ENCODE assay signal across 13 cellular contexts in the genomic region with DNA sequence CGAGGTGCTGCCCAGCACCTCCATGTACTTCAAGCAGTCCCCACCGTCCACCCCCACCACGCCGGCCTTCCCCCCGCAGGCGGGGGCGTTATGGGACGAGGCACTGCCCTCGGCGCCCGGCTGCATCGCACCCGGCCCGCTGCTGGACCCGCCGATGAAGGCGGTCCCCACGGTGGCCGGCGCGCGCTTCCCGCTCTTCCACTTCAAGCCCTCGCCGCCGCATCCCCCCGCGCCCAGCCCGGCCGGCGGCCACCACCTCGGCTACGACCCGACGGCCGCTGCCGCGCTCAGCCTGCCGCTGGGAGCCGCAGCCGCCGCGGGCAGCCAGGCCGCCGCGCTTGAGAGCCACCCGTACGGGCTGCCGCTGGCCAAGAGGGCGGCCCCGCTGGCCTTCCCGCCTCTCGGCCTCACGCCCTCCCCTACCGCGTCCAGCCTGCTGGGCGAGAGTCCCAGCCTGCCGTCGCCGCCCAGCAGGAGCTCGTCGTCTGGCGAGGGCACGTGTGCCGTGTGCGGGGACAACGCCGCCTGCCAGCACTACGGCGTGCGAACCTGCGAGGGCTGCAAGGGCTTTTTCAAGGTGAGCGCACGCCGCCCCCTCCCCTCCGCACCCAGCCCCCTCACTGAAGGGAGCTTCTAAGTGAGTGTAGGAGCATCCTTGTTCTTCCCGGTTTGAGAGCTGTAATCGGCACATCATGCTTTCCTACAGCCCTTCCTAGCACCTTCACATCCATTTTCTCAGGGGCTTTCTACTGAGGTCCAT. TPM values are rescaled to one million over a fixed set of nuclear protein-coding genes. Genes with fewer than 3 reads are reported as not detected.
DNase-seq lines count a peak whose midpoint lies in the region; ATAC-seq, FAIRE-seq and TF ChIP-seq lines count a peak whose summit lies in the region.
"Had no signal": no experiment of that assay in that cellular context is flagged by ENCODE, and none has a peak within 500 bp of the region (broad histone marks: within the 10 kb centered on the region; RNA-seq: fewer than 3 reads in every experiment).

No MANE protein-coding gene starts in this region.

- peak overlapping the region; percentile 55 for H3K4me3 ChIP-seq in GM23338
- no peak overlapping the region for H3K4me3 ChIP-seq in right cardiac atrium (ENCODE audit: low read length)
- H3K4me3 ChIP-seq in osteoblast (ENCODE audit: insufficient read depth, low read length), result peak overlapping the region; percentile 13
- no peak overlapping the region for H3K4me3 ChIP-seq in kidney (ENCODE audit: low read length in 2 of 2)
- no peak overlapping the region for H3K4me3 ChIP-seq in uterus
- H3K4me3 ChIP-seq: BLaER1 had no signal

- peak; percentile 18 for ATAC-seq in GM23338
- peak; percentile 44 to 50 for ATAC-seq in right cardiac atrium

- H3K9ac ChIP-seq in kidney (ENCODE audit: low read length in 2 of 2), result no peak overlapping the region
- H3K9ac ChIP-seq: BLaER1 had no signal

- no peak for TF ChIP-seq CTCF in GM23338 (conservative IDR thresholded peaks at IDR 0.05; ENCODE audit: low read depth in 2 of 2)
- no peak for TF ChIP-seq CTCF in osteoblast (IDR thresholded peaks at IDR 0.05; ENCODE audit: extremely low read depth, low read depth, low read length)
- no peak for TF ChIP-seq CTCF in kidney (IDR thresholded peaks at IDR 0.05; ENCODE audit: borderline replicate concordance, extremely low read depth, insufficient read depth)
- no peak for TF ChIP-seq CTCF in uterus (IDR thresholded peaks at IDR 0.05)

- peaks cover 5% of the 10 kb centered on the region; the same call in 1 of the 2 replicates for H3K36me3 ChIP-seq in GM23338 (ENCODE audit: insufficient read depth)
- no peaks in the 10 kb centered on the region for H3K36me3 ChIP-seq in osteoblast (ENCODE audit: insufficient read depth, low read length)
- H3K36me3 ChIP-seq in kidney (ENCODE audit: control insufficient read depth in 1 of 2, insufficient read depth in 2 of 2, low read length in 2 of 2), result no peaks in the 10 kb centered on the region
- H3K36me3 ChIP-seq in uterus, result no peaks in the 10 kb centered on the region
- H3K36me3 ChIP-seq: BLaER1 had no signal

- 41% methylated on average over 78 of the region's 78 CpGs for WGBS in right cardiac atrium

- H2AFZ ChIP-seq in GM23338 (peak overlapping the region; percentile 73; the same call in 1 of the 2 replicates), osteoblast (ENCODE audit: low read length) (no peak overlapping the region)

- H3F3A ChIP-seq in GM23338 (replicated peaks; ENCODE audit: low read depth), result peaks cover 7% of the 10 kb centered on the region; the same call in 1 of the 2 replicates

- H3K79me2 ChIP-seq in GM23338 (replicated peaks; ENCODE audit: insufficient read depth) (no peaks in the 10 kb centered on the region), osteoblast (ENCODE audit: insufficient read depth, low read length) (no peaks in the 10 kb centered on the region)

- H3K4me1 ChIP-seq in GM23338 (ENCODE audit: insufficient read depth), result peaks cover 36% of the 10 kb centered on the region
- no peaks in the 10 kb centered on the region for H3K4me1 ChIP-seq in right cardiac atrium (ENCODE audit: control insufficient read depth, insufficient read depth, low read length)
- H3K4me1 ChIP-seq in osteoblast (ENCODE audit: insufficient read depth, low read length), result peaks cover 6% of the 10 kb centered on the region
- H3K4me1 ChIP-seq in kidney (ENCODE audit: control insufficient read depth in 1 of 2, insufficient read depth in 1 of 2, low read depth in 1 of 2, low read length in 2 of 2), result peaks cover 4 to 9% of the 10 kb centered on the region in 2 donors
- H3K4me1 ChIP-seq in uterus, result peaks cover 0 to 12% of the 10 kb centered on the region in 2 donors

- H3K27ac Mint-ChIP-seq in GM23338, result no peak overlapping the region
- no peak overlapping the region for H3K27ac Mint-ChIP-seq in activated naive CD8-positive, alpha-beta T cell

- H3K27ac ChIP-seq in GM23338 (ENCODE audit: low read depth), result no peak overlapping the region
- H3K27ac ChIP-seq in right cardiac atrium (ENCODE audit: low read length), result no peak overlapping the region
- H3K27ac ChIP-seq in osteoblast (ENCODE audit: low read depth, low read length), result no peak overlapping the region
- no peak overlapping the region for H3K27ac ChIP-seq in kidney (ENCODE audit: low read depth in 2 of 2, low read length in 2 of 2)
- H3K27ac ChIP-seq in uterus, result no peak overlapping the region
- H3K27ac ChIP-seq: BLaER1 had no signal

- H3K4me1 Mint-ChIP-seq in GM23338, result peaks cover 23% of the 10 kb centered on the region
- H3K4me1 Mint-ChIP-seq in activated naive CD8-positive, alpha-beta T cell (ENCODE audit: low read depth), result peaks cover 48% of the 10 kb centered on the region

- DNase-seq in GM23338 (ENCODE audit: low spot score) (peak; percentile 74), right cardiac atrium (peak; percentile 42 to 67 (median 66)), osteoblast (ENCODE audit: insufficient read length, low spot score, missing footprints) (no peak), NCI-H1694 treated with DMSO at 0.1 percent for 48 hours (lab: John Stamatoyannopoulos, UW) (no peak), C1 segment of cervical spinal cord (lab: John Stamatoyannopoulos, UW) (no peak), kidney (no peak), uterus (no peak)
- DNase-seq: activated effector memory CD4-positive, alpha-beta T cell treated with Interleukin-2 at 50 U/mL for 16 hours; GDM1; NCI-H1105; NCI-H748 treated with DMSO at 0.1 percent for 48 hours had no signal

- H3K4me3 Mint-ChIP-seq in GM23338, result peak overlapping the region; percentile 72
- H3K4me3 Mint-ChIP-seq in activated naive CD8-positive, alpha-beta T cell, result peak overlapping the region; percentile 69

- H4K20me1 ChIP-seq in GM23338 (replicated peaks; ENCODE audit: insufficient read depth) (peaks cover 16% of the 10 kb centered on the region), osteoblast (ENCODE audit: insufficient read depth, low read length) (no peaks in the 10 kb centered on the region)

- H3K36me3 Mint-ChIP-seq in GM23338 (ENCODE audit: low read depth), result no peaks in the 10 kb centered on the region; the same call in 2 of the 3 replicates
- H3K36me3 Mint-ChIP-seq in activated naive CD8-positive, alpha-beta T cell, result peaks cover 37% of the 10 kb centered on the region

- H3K27me3 ChIP-seq in GM23338 (ENCODE audit: insufficient read depth) (peaks cover 83% of the 10 kb centered on the region), right cardiac atrium (ENCODE audit: control insufficient read depth, insufficient read depth) (no peaks in the 10 kb centered on the region), osteoblast (ENCODE audit: insufficient read depth, low read length) (peaks cover 20% of the 10 kb centered on the region), uterus (no peaks in the 10 kb centered on the region)

- no peak for TF ChIP-seq POLR2A in uterus (IDR thresholded peaks at IDR 0.05)

- H3K9me3 Mint-ChIP-seq in GM23338, result peaks cover 8% of the 10 kb centered on the region; the same call in 1 of the 3 replicates
- no peaks in the 10 kb centered on the region for H3K9me3 Mint-ChIP-seq in activated naive CD8-positive, alpha-beta T cell (ENCODE audit: low read depth)

- intact Hi-C loops in right cardiac atrium (cut with DNase I), result loop anchor here in 2 of 4 donors (10.0 kb wide), 2 partner anchors 76 to 266 kb away; partner anchors contain the start of genes STX17 (in 2 of the 2), ERP44 (in 1 of the 2) and INVS (in 1 of the 2)
- intact Hi-C loops in kidney (cut with DNase I), result no loop called here
- intact Hi-C loops in uterus (cut with DNase I; ENCODE audit: low total_unique reads), result loop anchor here (10.0 kb wide), 1 partner anchor 586 kb away; no protein-coding TSS in a partner anchor

- H3K9me3 ChIP-seq in right cardiac atrium (ENCODE audit: control insufficient read depth, low read length) (no peaks in the 10 kb centered on the region), osteoblast (ENCODE audit: low read depth, low read length) (no peaks in the 10 kb centered on the region), kidney (ENCODE audit: control insufficient read depth in 1 of 2, low read length in 2 of 2) (no peaks in the 10 kb centered on the region), uterus (no peaks in the 10 kb centered on the region)
- H3K9me3 ChIP-seq: BLaER1 had no signal

- H3K27me3 Mint-ChIP-seq in GM23338 (ENCODE audit: insufficient read depth, low read depth, poor library complexity), result peaks cover 67% of the 10 kb centered on the region
- H3K27me3 Mint-ChIP-seq in activated naive CD8-positive, alpha-beta T cell, result peaks cover 8% of the 10 kb centered on the region

- no peaks in the 10 kb centered on the region for H3K9me2 ChIP-seq in GM23338 (ENCODE audit: insufficient read depth)

- H3K4me2 ChIP-seq in GM23338 (peak overlapping the region; percentile 85), osteoblast (ENCODE audit: insufficient read depth, low read length) (no peak overlapping the region)
- H3K4me2 ChIP-seq: BLaER1 had no signal

- no peak for FAIRE-seq in kidney (lab: Jason Lieb, UNC)

TF ChIP-seq in GM23338, 12 proteins besides CTCF, POLR2A, EP300 and RAD21:
- TF ChIP-seq EZH2 (IDR thresholded peaks at IDR 0.05; ENCODE audit: low read depth, unreplicated experiment), result peak; percentile 48
- TF ChIP-seq STAT1 (IDR thresholded peaks at IDR 0.05; ENCODE audit: unreplicated experiment), result no peak
- TF ChIP-seq CREB1 (CRISPR knock-in tag; IDR thresholded peaks at IDR 0.05; ENCODE audit: low read depth), result 0 out of 2 replicates have a peak, but pooled peaks have one; percentile 4
TF ChIP-seq in GM23338: peak in this region for 2.

RNA-seq across cellular contexts. Expression of gene NR4A3, which starts 6.9 kb away (rescaled TPM):
- 0.17 and 0.58 TPM in 2 replicates for total RNA-seq in GM23338 (2014; rRNA removed; shearing (Covaris generic))
- 0.10 and 0.17 TPM in 2 replicates for polyA plus RNA-seq in GM23338 (2016; fragmentation: Nextera tagmentation; extraction: Ambion mirVana)
- total RNA-seq in right cardiac atrium, result 10 to 100 TPM in 1 of 4 donors, 1 to 10 TPM in 3; 4.1 to 98.5 (median 6.3) TPM
- 57.4 TPM for polyA plus RNA-seq in right cardiac atrium
- 0.29 and 0.36 TPM in 2 replicates for total RNA-seq in osteoblast
- 9.1 TPM for total RNA-seq in kidney
- polyA plus RNA-seq in kidney (ENCODE audit: insufficient read depth, low read depth, low replicate concordance), result 0.34 TPM
- 1 to 10 TPM in 3 of 4 donors, under 1 TPM in 1; under 0.01 to 5.5 (median 2.0) TPM for total RNA-seq in uterus

Comparison
In these comparisons a context has a peak if more than half of its experiments do, and no peak if none do; other contexts are left out.
1. DNase-seq: peak in GM23338 (single experiment) and right cardiac atrium (3 of 3); none in osteoblast (single experiment), NCI-H1694 treated with DMSO at 0.1 percent for 48 hours (single experiment), C1 segment of cervical spinal cord (0 of 14), kidney (single experiment) and uterus (0 of 2).
2. H3K4me3 ChIP-seq: peak in GM23338 (single experiment) and osteoblast (single experiment); none in right cardiac atrium (single experiment), kidney (0 of 2) and uterus (0 of 2).